1 cellular context compared by ENCODE assay signal in genomic region chr10:48799341-48800282, GRCh38.
TF ChIP-seq lines count a peak whose summit lies in the region.

No MANE protein-coding gene starts in this region.

TF ChIP-seq in K562, 482 proteins besides CTCF, POLR2A, EP300 and RAD21:
- TF ChIP-seq, protein P1, sequence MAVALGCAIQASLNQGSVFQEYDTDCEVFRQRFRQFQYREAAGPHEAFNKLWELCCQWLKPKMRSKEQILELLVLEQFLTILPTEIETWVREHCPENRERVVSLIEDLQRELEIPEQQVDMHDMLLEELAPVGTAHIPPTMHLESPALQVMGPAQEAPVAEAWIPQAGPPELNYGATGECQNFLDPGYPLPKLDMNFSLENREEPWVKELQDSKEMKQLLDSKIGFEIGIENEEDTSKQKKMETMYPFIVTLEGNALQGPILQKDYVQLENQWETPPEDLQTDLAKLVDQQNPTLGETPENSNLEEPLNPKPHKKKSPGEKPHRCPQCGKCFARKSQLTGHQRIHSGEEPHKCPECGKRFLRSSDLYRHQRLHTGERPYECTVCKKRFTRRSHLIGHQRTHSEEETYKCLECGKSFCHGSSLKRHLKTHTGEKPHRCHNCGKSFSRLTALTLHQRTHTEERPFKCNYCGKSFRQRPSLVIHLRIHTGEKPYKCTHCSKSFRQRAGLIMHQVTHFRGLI (CRISPR knock-in tag; IDR thresholded peaks at IDR 0.05), result 0 out of 2 replicates have a peak, but pooled peaks have one; percentile 9
- TF ChIP-seq ZNF584 (CRISPR knock-in tag; IDR thresholded peaks at IDR 0.05; ENCODE audit: low read depth) (0 out of 2 replicates have a peak, but pooled peaks have one; percentile 27), L3MBTL2 (IDR thresholded peaks at IDR 0.05) (peak; percentile 56; the same call in 1 of the 2 replicates), HMG20B (CRISPR knock-in tag; IDR thresholded peaks at IDR 0.05) (peak; percentile 59; the same call in 1 of the 2 replicates), ZNF639 (CRISPR knock-in tag; conservative IDR thresholded peaks at IDR 0.05 in 1 of 2, IDR thresholded peaks at IDR 0.05 in 1 of 2) (peak in 1 of 2 experiments; percentile 45; a peak in 1 of 4 replicates)
